Comparison of ENCODE assay signal across 35 cellular contexts in the genomic region with DNA sequence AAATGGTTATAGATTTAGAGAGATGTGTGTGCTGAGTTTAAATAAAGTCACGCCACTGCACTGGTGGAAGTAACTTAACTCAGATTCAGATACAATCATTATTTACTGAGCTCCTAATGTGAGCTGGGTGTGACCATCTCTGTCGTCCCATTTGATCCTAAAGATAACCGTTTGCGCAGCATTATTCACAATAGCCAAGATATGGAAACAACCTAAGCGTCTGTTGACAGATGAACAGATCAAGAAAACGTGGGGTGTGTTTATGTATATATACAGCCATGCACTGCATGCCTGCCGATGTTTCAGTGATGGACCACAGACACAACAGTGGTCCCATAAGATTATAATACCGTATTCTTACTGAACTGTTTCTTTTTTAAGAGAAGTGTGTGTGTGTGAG.
"Had no signal": no experiment of that assay in that cellular context is flagged by ENCODE, and none has a peak within 500 bp of the region (broad histone marks: within the 10 kb centered on the region; RNA-seq: fewer than 3 reads in every experiment).

No MANE protein-coding gene starts in this region.

- H3K9me3 ChIP-seq: MG63 had no signal

- H3K27me3 ChIP-seq: MG63 had no signal

- H3K4me3 ChIP-seq: MG63 had no signal

- H3K36me3 ChIP-seq: MG63 had no signal

- DNase-seq: Karpas-422, Kasumi-1, KBM-7, KG1, MG63, MM.1S, MV-4-11, NCI-H1048, NCI-H1092, NCI-H1092 treated with DMSO at 0.1 percent for 48 hours, NCI-H1105, NCI-H1105 treated with DMSO at 0.1 percent for 48 hours, NCI-H1417, NCI-H1417 treated with DMSO at 0.1 percent for 48 hours, NCI-H1436, NCI-H1436 treated with DMSO at 0.1 percent for 48 hours, NCI-H146, NCI-H1694, NCI-H1694 treated with DMSO at 0.1 percent for 48 hours, NCI-H187, NCI-H187 treated with DMSO at 0.1 percent for 48 hours, NCI-H1930, NCI-H2029, NCI-H2029 treated with DMSO at 0.1 percent for 48 hours, NCI-H2081, NCI-H2081 treated with DMSO at 0.1 percent for 48 hours, NCI-H2107, NCI-H2171, NCI-H2171 treated with DMSO at 0.1 percent for 48 hours, NCI-H2227 treated with DMSO at 0.1 percent for 48 hours, NCI-H226, NCI-H345, NCI-H446, NCI-H446 treated with DMSO at 0.1 percent for 48 hours had no signal

- H3K27ac ChIP-seq: KMS-11 had no signal
